ENCODE assay signal across 18 cellular contexts in the genomic region with DNA sequence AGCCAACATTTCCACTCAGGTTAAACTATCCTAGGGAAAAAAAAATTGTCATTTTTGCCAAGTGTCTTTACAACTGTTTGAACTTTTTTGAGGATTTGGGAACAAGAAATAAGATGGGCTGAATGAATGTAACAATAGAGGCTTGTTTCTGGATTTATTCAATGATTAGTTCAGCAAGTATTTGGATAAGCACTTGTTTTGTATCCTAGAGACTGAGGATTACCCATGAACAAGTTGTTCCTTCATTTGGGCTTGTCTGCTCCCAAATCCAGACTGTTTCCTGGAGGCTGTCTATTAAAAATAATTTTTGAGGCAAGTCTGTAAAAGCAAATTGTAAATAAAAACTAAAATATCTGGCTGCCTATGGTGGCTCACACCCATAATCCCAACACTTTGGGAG.
DNase-seq lines count a peak whose midpoint lies in the region; ATAC-seq and TF ChIP-seq lines count a peak whose summit lies in the region.
"Had no signal": no experiment of that assay in that cellular context is flagged by ENCODE, and none has a peak within 500 bp of the region (broad histone marks: within the 10 kb centered on the region; RNA-seq: fewer than 3 reads in every experiment).

No MANE protein-coding gene starts in this region.

- CTCF ChIA-PET in A673 (lab: Charles Lee): no interaction called here

- H3K79me1 ChIP-seq in mesendoderm (ENCODE audit: low read length): no peaks in the 10 kb centered on the region

- BruUV-seq in A673 (replicated peaks; lab: Mats Ljungman, UMichigan): no TSS peak

- no peak overlapping the region for H3K4ac ChIP-seq in mesendoderm (ENCODE audit: low read depth, low read length)

- no peak overlapping the region for H3K9ac ChIP-seq in mesendoderm (ENCODE audit: low read length)

- peaks cover 70% of the 10 kb centered on the region for H3K4me1 ChIP-seq in A673 (ENCODE audit: insufficient read depth, low read length, poor library complexity, severe bottlenecking)
- no peaks in the 10 kb centered on the region for H3K4me1 ChIP-seq in mesendoderm (ENCODE audit: control insufficient read depth, low read depth, low read length)
- H3K4me1 ChIP-seq: Peyer's patch had no signal

- no peak overlapping the region for H4K5ac ChIP-seq in mesendoderm (ENCODE audit: low read length)

- in situ Hi-C loops in GM13976 (cut with MboI; ENCODE audit: low sequenced_read_pairs, unreplicated experiment): loop anchor here (25.0 kb wide), 1 partner anchor 455 kb away; no protein-coding TSS in a partner anchor

- H3K18ac ChIP-seq in mesendoderm (ENCODE audit: low read length): no peak overlapping the region

- no peak overlapping the region for H3K4me3 ChIP-seq in A673 (ENCODE audit: low read depth, low read length, poor library complexity, severe bottlenecking)
- no peak overlapping the region for H3K4me3 ChIP-seq in mesendoderm (ENCODE audit: low read length)
- H3K4me3 ChIP-seq: Peyer's patch had no signal

- H2BK5ac ChIP-seq in mesendoderm (ENCODE audit: low read length): no peak overlapping the region

- H3K27me3 ChIP-seq in A673 (replicated peaks; ENCODE audit: insufficient read depth, low read depth, low read length, poor library complexity) (no peaks in the 10 kb centered on the region), mesendoderm (ENCODE audit: insufficient read depth, low read length, poor library complexity) (no peaks in the 10 kb centered on the region)
- H3K27me3 ChIP-seq: Peyer's patch had no signal

- POLR2A ChIA-PET in A673 (lab: Charles Lee; ENCODE audit: low non-redundant PET): no interaction called here

- H3K79me2 ChIP-seq in mesendoderm (ENCODE audit: control insufficient read depth, insufficient read depth, low read length): no peaks in the 10 kb centered on the region

- peak overlapping the region; percentile 8 for H3K27ac ChIP-seq in A673 (ENCODE audit: low read depth, low read length, poor library complexity, severe bottlenecking)
- H3K27ac ChIP-seq in VCaP: peak overlapping the region; percentile 81
- H3K27ac ChIP-seq in mesendoderm (ENCODE audit: low read depth, low read length): no peak overlapping the region
- no peak overlapping the region for H3K27ac ChIP-seq in caudate nucleus (ENCODE audit: low read depth, low read length)
- H3K27ac ChIP-seq: Peyer's patch had no signal

- H3K36me3 ChIP-seq in A673 (ENCODE audit: insufficient read depth, low read length, poor library complexity, severe bottlenecking) (no peaks in the 10 kb centered on the region), mesendoderm (ENCODE audit: control insufficient read depth, insufficient read depth, low read length) (no peaks in the 10 kb centered on the region)
- H3K36me3 ChIP-seq: Peyer's patch had no signal

- intact Hi-C loops in A673 (cut with micrococcal nuclease; ENCODE audit: unreplicated experiment): loop anchor here (5.0 to 10.0 kb wide), 2 partner anchors 45 to 717 kb away; partner anchors contain the start of gene SCN1A
- intact Hi-C loops in sciatic nerve (cut with DNase I): loop anchor here (10.0 kb wide), 1 partner anchor 287 kb away; no protein-coding TSS in a partner anchor

- TF ChIP-seq CTCF in A673 (conservative IDR thresholded peaks at IDR 0.05; ENCODE audit: low read depth, low read length): no peak
- no peak for TF ChIP-seq CTCF in VCaP (conservative IDR thresholded peaks at IDR 0.05)
- no peak for TF ChIP-seq CTCF in GM13976 (IDR thresholded peaks at IDR 0.05; ENCODE audit: borderline replicate concordance, control extremely low read depth, extremely low read depth, insufficient read depth, missing control alignments)

- H4K8ac ChIP-seq in mesendoderm (ENCODE audit: low read depth, low read length): peak overlapping the region; percentile 86

- no peak overlapping the region for H3K23ac ChIP-seq in mesendoderm (ENCODE audit: low read length)

- H3K9me3 ChIP-seq in A673 (ENCODE audit: low read depth, low read length, poor library complexity, severe bottlenecking): no peaks in the 10 kb centered on the region
- H3K9me3 ChIP-seq: Peyer's patch had no signal

- H2AK5ac ChIP-seq in mesendoderm (ENCODE audit: low read length): no peak overlapping the region

- DNase-seq in A673 (ENCODE audit: low spot score) (no peak), mesendoderm (no peak), sciatic nerve (ENCODE audit: low spot score) (no peak), GM13976 (ENCODE audit: low spot score) (no peak), T1000 (lab: John Stamatoyannopoulos, UW) (no peak), caudate nucleus (lab: John Stamatoyannopoulos, UW) (no peak)
- DNase-seq: 8988T; CD4-positive, alpha-beta T cell; DMS 273 treated with DMSO at 0.1 percent for 48 hours; EL; GDM1; NCI-H1048; NCI-H1436; NCI-H187 treated with DMSO at 0.1 percent for 48 hours; NCI-H2171 treated with DMSO at 0.1 percent for 48 hours; Peyer's patch had no signal

- no peak overlapping the region for H2BK120ac ChIP-seq in mesendoderm (ENCODE audit: low read depth, low read length)

- ATAC-seq in sciatic nerve: peak; percentile 70
- ATAC-seq: HCT116 had no signal

- H2BK15ac ChIP-seq in mesendoderm (replicated peaks; ENCODE audit: low read depth): no peak overlapping the region

- H3K56ac ChIP-seq in mesendoderm (ENCODE audit: low read length): no peak overlapping the region

- H3K4me2 ChIP-seq in mesendoderm (ENCODE audit: low read length): no peak overlapping the region

Comparison
In these comparisons a context has a peak if more than half of its experiments do, and no peak if none do; other contexts are left out.
1. H3K27ac ChIP-seq: peak in A673 (single experiment) and VCaP (single experiment); none in mesendoderm (single experiment) and caudate nucleus (single experiment).